Comparison of ENCODE assay signal across 19 cellular contexts in genomic region chr4:5843573-5844239, GRCh38. TPM values are rescaled to one million over a fixed set of nuclear protein-coding genes. Genes with fewer than 3 reads are reported as not detected.
"Had no signal": no experiment of that assay in that cellular context is flagged by ENCODE, and none has a peak within 500 bp of the region (broad histone marks: within the 10 kb centered on the region; RNA-seq: fewer than 3 reads in every experiment).

No MANE protein-coding gene starts in this region.

- H3K4me1 ChIP-seq: body of pancreas, foreskin keratinocyte, pancreas, right lobe of liver had no signal

- H3K36me3 Mint-ChIP-seq: activated CD4-positive, alpha-beta memory T cell treated with anti-CD3 and anti-CD28 coated beads for 36 hours; activated naive CD8-positive, alpha-beta T cell treated with anti-CD3 and anti-CD28 coated beads for 36 hours; stimulated activated effector memory CD8-positive, alpha-beta T cell treated with anti-CD3 and anti-CD28 coated beads, Interleukin-12 subunit alpha, Interleukin-12 subunit beta, amount 100 ng/mL, for 72 hours had no signal

- ATAC-seq: body of pancreas; left lung; pancreas; right lobe of liver; stimulated activated effector memory CD8-positive, alpha-beta T cell treated with anti-CD3 and anti-CD28 coated beads, Interleukin-12 subunit alpha, Interleukin-12 subunit beta, amount 100 ng/mL, for 72 hours had no signal

- H3K4me3 Mint-ChIP-seq: activated B cell treated with CpG ODN at 0.5 μM for 24 hours; activated CD4-positive, alpha-beta memory T cell treated with anti-CD3 and anti-CD28 coated beads for 36 hours; activated naive CD8-positive, alpha-beta T cell treated with anti-CD3 and anti-CD28 coated beads for 36 hours; activated T-helper 1 cell treated with anti-CD3 and anti-CD28 coated beads, Interleukin-12 subunit alpha, Interleukin-12 subunit beta, Interleukin-2, Interleukin-4 antibody, amounts not matched to agents 30 ng/mL and 10 ng/mL and 1 ng/mL, durations not matched to agents 14 hours and 24 hours and 36 hours; naive B cell; stimulated activated effector memory CD8-positive, alpha-beta T cell treated with anti-CD3 and anti-CD28 coated beads, Interleukin-12 subunit alpha, Interleukin-12 subunit beta, amount 100 ng/mL, for 72 hours had no signal

- H3K9me3 Mint-ChIP-seq: activated B cell treated with CpG ODN at 0.5 μM for 24 hours; activated CD4-positive, alpha-beta memory T cell treated with anti-CD3 and anti-CD28 coated beads for 36 hours; activated naive CD8-positive, alpha-beta T cell treated with anti-CD3 and anti-CD28 coated beads for 36 hours; activated T-helper 1 cell treated with anti-CD3 and anti-CD28 coated beads, Interleukin-12 subunit alpha, Interleukin-12 subunit beta, Interleukin-2, Interleukin-4 antibody, amounts not matched to agents 30 ng/mL and 10 ng/mL and 1 ng/mL, durations not matched to agents 14 hours and 24 hours and 36 hours had no signal

- H3K27me3 Mint-ChIP-seq: activated CD4-positive, alpha-beta memory T cell treated with anti-CD3 and anti-CD28 coated beads for 36 hours had no signal

- H3K27ac Mint-ChIP-seq: activated B cell treated with CpG ODN at 0.5 μM for 24 hours; activated CD4-positive, alpha-beta memory T cell treated with anti-CD3 and anti-CD28 coated beads for 36 hours; activated naive CD8-positive, alpha-beta T cell treated with anti-CD3 and anti-CD28 coated beads for 36 hours; activated T-helper 1 cell treated with anti-CD3 and anti-CD28 coated beads, Interleukin-12 subunit alpha, Interleukin-12 subunit beta, Interleukin-2, Interleukin-4 antibody, amounts not matched to agents 30 ng/mL and 10 ng/mL and 1 ng/mL, durations not matched to agents 14 hours and 24 hours and 36 hours; stimulated activated effector memory CD8-positive, alpha-beta T cell treated with anti-CD3 and anti-CD28 coated beads, Interleukin-12 subunit alpha, Interleukin-12 subunit beta, amount 100 ng/mL, for 72 hours had no signal

- FAIRE-seq: pancreas had no signal

- H3K9me3 ChIP-seq: body of pancreas, left lung, neutrophil, pancreas, right lobe of liver had no signal

- H3K36me3 ChIP-seq: left lung, neutrophil, pancreas, right lobe of liver had no signal

- H3K27me3 ChIP-seq: body of pancreas, left lung, pancreas, right lobe of liver had no signal

- H3K27ac ChIP-seq: body of pancreas, epithelial cell of prostate, foreskin keratinocyte, left lung, neutrophil, pancreas, right lobe of liver had no signal

- H3K4me3 ChIP-seq: body of pancreas, dorsolateral prefrontal cortex, left lung, pancreas, right lobe of liver had no signal

- H3K4me1 Mint-ChIP-seq: activated naive CD8-positive, alpha-beta T cell treated with anti-CD3 and anti-CD28 coated beads for 36 hours; stimulated activated effector memory CD8-positive, alpha-beta T cell treated with anti-CD3 and anti-CD28 coated beads, Interleukin-12 subunit alpha, Interleukin-12 subunit beta, amount 100 ng/mL, for 72 hours had no signal

- DNase-seq: activated B cell treated with CpG ODN at 0.5 μM for 24 hours; activated CD4-positive, alpha-beta memory T cell treated with anti-CD3 and anti-CD28 coated beads for 36 hours; activated CD4-positive, alpha-beta T cell treated with anti-CD3 and anti-CD28 coated beads for 4 hours; activated naive CD8-positive, alpha-beta T cell treated with anti-CD3 and anti-CD28 coated beads for 36 hours; activated T-cell treated with anti-CD3 and anti-CD28 coated beads for 4 hours; amygdala; body of pancreas; dorsolateral prefrontal cortex; foreskin keratinocyte; left lung; naive B cell; pancreas; stimulated activated CD4-positive, alpha-beta T cell treated with anti-CD3 and anti-CD28 coated beads, Interleukin-4, amount 100 ng/mL, for 24 hours had no signal

RNA-seq across cellular contexts. Expression of gene CRMP1, which starts 49.2 kb away (rescaled TPM):
- total RNA-seq: activated CD4-positive, alpha-beta memory T cell treated with anti-CD3 and anti-CD28 coated beads for 36 hours; activated naive CD8-positive, alpha-beta T cell treated with anti-CD3 and anti-CD28 coated beads for 36 hours; activated T-helper 1 cell treated with anti-CD3 and anti-CD28 coated beads, Interleukin-12 subunit alpha, Interleukin-12 subunit beta, Interleukin-2, Interleukin-4 antibody, amounts not matched to agents 30 ng/mL and 10 ng/mL and 1 ng/mL, durations not matched to agents 14 hours and 24 hours and 36 hours; foreskin keratinocyte; mononuclear cell had no signal
- polyA plus RNA-seq: foreskin keratinocyte had no signal
